ENCODE assay signal across 28 cellular contexts in genomic region chr2:64817453-64817852, GRCh38.
"Had no signal": no experiment of that assay in that cellular context is flagged by ENCODE, and none has a peak within 500 bp of the region (broad histone marks: within the 10 kb centered on the region; RNA-seq: fewer than 3 reads in every experiment).

No MANE protein-coding gene starts in this region.

- H3K27me3 ChIP-seq: neural progenitor cell, ovary, right lobe of liver, sigmoid colon, stomach, thyroid gland, tibial nerve, upper lobe of right lung, uterus had no signal

- H3K36me3 Mint-ChIP-seq: natural killer cell; neural progenitor cell; stimulated activated effector memory CD8-positive, alpha-beta T cell treated with anti-CD3 and anti-CD28 coated beads, Interleukin-12 subunit alpha, Interleukin-12 subunit beta, amount 100 ng/mL, for 72 hours; type B pancreatic cell had no signal

- FAIRE-seq: small intestine had no signal

- H3K4me1 ChIP-seq: parathyroid adenoma, psoas muscle, right lobe of liver, sigmoid colon, thyroid gland, upper lobe of right lung, uterus had no signal

- H3K27me3 Mint-ChIP-seq: stimulated activated naive B cell treated with anti-CD40 and anti-IgM and Interleukin-4, amounts not matched to agents 10 μg/mL and 1 μg/mL and 100 μg/mL, for 72 hours; stimulated activated naive CD8-positive, alpha-beta T cell treated with anti-CD3 and anti-CD28 coated beads, Interleukin-15, Interleukin-2, amounts not matched to agents 100 ng/mL and 50 ng/mL, for 24 hours; type B pancreatic cell had no signal

- H3K9ac ChIP-seq: neural progenitor cell, parathyroid adenoma had no signal

- H3K4me1 Mint-ChIP-seq: nephron had no signal

- H3K36me3 ChIP-seq: neural progenitor cell, ovary, right lobe of liver, sigmoid colon, stomach, thoracic aorta, thyroid gland, tibial nerve, upper lobe of right lung, uterus had no signal

- H3K27ac Mint-ChIP-seq: nephron; progenitor cell of endocrine pancreas; stimulated activated naive B cell treated with anti-CD40 and anti-IgM and Interleukin-4, amounts not matched to agents 10 μg/mL and 1 μg/mL and 100 μg/mL, for 72 hours; stimulated activated naive CD8-positive, alpha-beta T cell treated with anti-CD3 and anti-CD28 coated beads, Interleukin-15, Interleukin-2, amounts not matched to agents 100 ng/mL and 50 ng/mL, for 24 hours; type B pancreatic cell had no signal

- H3K4me3 ChIP-seq: neural progenitor cell, ovary, psoas muscle, right lobe of liver, sigmoid colon, stomach, thoracic aorta, thyroid gland, tibial nerve, upper lobe of right lung, uterus had no signal

- H3K9me3 ChIP-seq: ovary, psoas muscle, right lobe of liver, sigmoid colon, stomach, thoracic aorta, thyroid gland, tibial nerve, upper lobe of right lung, uterus had no signal

- H2AFZ ChIP-seq: neural progenitor cell, parathyroid adenoma had no signal

- H3K79me2 ChIP-seq: parathyroid adenoma had no signal

- H3K4me2 ChIP-seq: neural progenitor cell had no signal

- DNase-seq: natural killer cell; occipital lobe; ovary; posterior cingulate gyrus; psoas muscle; right cardiac atrium; right lobe of liver; sigmoid colon; small intestine; stimulated activated CD4-positive, alpha-beta T cell treated with anti-CD3 and anti-CD28 coated beads, Interleukin-15, amount 100 ng/mL, for 24 hours; stimulated activated CD4-positive, alpha-beta T cell treated with anti-CD3 and anti-CD28 coated beads, Interleukin-2, amount 100 ng/mL, for 24 hours; stimulated activated CD4-positive, alpha-beta T cell treated with anti-CD3 and anti-CD28 coated beads, Interleukin-2, amount 100 ng/mL, for 48 hours; stimulated activated CD4-positive, alpha-beta T cell treated with anti-CD3 and anti-CD28 coated beads, Interleukin-4, amount 100 ng/mL, for 24 hours; stimulated activated naive B cell treated with anti-CD40 and anti-IgM and Interleukin-4, amounts not matched to agents 10 μg/mL and 1 μg/mL and 100 μg/mL, for 72 hours; stimulated activated naive CD4-positive, alpha-beta T cell treated with Interleukin-2 at 50 U/mL for 16 hours; stomach; thyroid gland; upper lobe of right lung; uterus had no signal

- H3K4me3 Mint-ChIP-seq: natural killer cell; nephron; neural progenitor cell; stimulated activated effector memory CD8-positive, alpha-beta T cell treated with anti-CD3 and anti-CD28 coated beads, Interleukin-12 subunit alpha, Interleukin-12 subunit beta, amount 100 ng/mL, for 72 hours; stimulated activated naive B cell treated with anti-CD40 and anti-IgM and Interleukin-4, amounts not matched to agents 10 μg/mL and 1 μg/mL and 100 μg/mL, for 72 hours; stimulated activated naive CD8-positive, alpha-beta T cell treated with anti-CD3 and anti-CD28 coated beads, Interleukin-15, Interleukin-2, amounts not matched to agents 100 ng/mL and 50 ng/mL, for 24 hours; type B pancreatic cell had no signal

- H3K9me3 Mint-ChIP-seq: natural killer cell; nephron; neural progenitor cell; stimulated activated effector memory CD8-positive, alpha-beta T cell treated with anti-CD3 and anti-CD28 coated beads, Interleukin-12 subunit alpha, Interleukin-12 subunit beta, amount 100 ng/mL, for 72 hours; stimulated activated naive B cell treated with anti-CD40 and anti-IgM and Interleukin-4, amounts not matched to agents 10 μg/mL and 1 μg/mL and 100 μg/mL, for 72 hours; stimulated activated naive CD8-positive, alpha-beta T cell treated with anti-CD3 and anti-CD28 coated beads, Interleukin-15, Interleukin-2, amounts not matched to agents 100 ng/mL and 50 ng/mL, for 24 hours had no signal

- H3K27ac ChIP-seq: neural progenitor cell, ovary, parathyroid adenoma, psoas muscle, right lobe of liver, sigmoid colon, stomach, thoracic aorta, thyroid gland, tibial nerve, upper lobe of right lung, uterus had no signal

- ATAC-seq: natural killer cell; psoas muscle; right cardiac atrium; stimulated activated effector memory CD8-positive, alpha-beta T cell treated with anti-CD3 and anti-CD28 coated beads, Interleukin-12 subunit alpha, Interleukin-12 subunit beta, amount 100 ng/mL, for 72 hours; stimulated activated naive B cell treated with anti-CD40 and anti-IgM and Interleukin-4, amounts not matched to agents 10 μg/mL and 1 μg/mL and 100 μg/mL, for 72 hours; upper lobe of right lung had no signal
